Comparison of ENCODE assay signal across 14 cellular contexts in genomic region chr7:44398953-44399574, GRCh38.
DNase-seq lines count a peak whose midpoint lies in the region; ATAC-seq and TF ChIP-seq lines count a peak whose summit lies in the region.
"Had no signal": no experiment of that assay in that cellular context is flagged by ENCODE, and none has a peak within 500 bp of the region (broad histone marks: within the 10 kb centered on the region; RNA-seq: fewer than 3 reads in every experiment).

No MANE protein-coding gene starts in this region.

- no peak overlapping the region for H3K4me3 ChIP-seq in mucosa of descending colon
- H3K4me3 ChIP-seq: gastroesophageal sphincter, smooth muscle cell, testis had no signal

- no peaks in the 10 kb centered on the region for H3K36me3 ChIP-seq in mucosa of descending colon (ENCODE audit: low read depth)

- DNase-seq in DMS153 (lab: John Stamatoyannopoulos, UW) (peak; percentile 17), NCI-H1105 treated with DMSO at 0.1 percent for 48 hours (lab: John Stamatoyannopoulos, UW) (peak; percentile 66), SK-N-DZ (ENCODE audit: low spot score) (peak; percentile 54), islet precursor cell (peak; percentile 35), mucosa of descending colon (no peak), GM10266 (ENCODE audit: extremely low spot score) (no peak), HT-29 (ENCODE audit: low spot score) (no peak)
- DNase-seq: amniotic stem cell, natural killer cell, NCI-H226, testis had no signal

- intact Hi-C loops in mucosa of descending colon (cut with DNase I, micrococcal nuclease): no loop called here

- ATAC-seq in mucosa of descending colon: no peak
- no peak for ATAC-seq in activated CD4-positive, CD25-positive, alpha-beta regulatory T cell treated with anti-CD3 and anti-CD28 coated beads, Interleukin-2, amount 50 U/mL, for 24 hours
- ATAC-seq: natural killer cell had no signal

- H3K4me1 ChIP-seq in mucosa of descending colon (ENCODE audit: low read depth): no peaks in the 10 kb centered on the region
- H3K4me1 ChIP-seq: testis had no signal

- H3K9me3 ChIP-seq in mucosa of descending colon: no peaks in the 10 kb centered on the region
- H3K9me3 ChIP-seq: gastroesophageal sphincter, testis had no signal

- TF ChIP-seq CTCF in mucosa of descending colon (IDR thresholded peaks at IDR 0.05) (no peak), GM10266 (IDR thresholded peaks at IDR 0.05; ENCODE audit: control insufficient read depth, insufficient read depth, low read depth, missing control alignments) (no peak)

Comparison
In these comparisons a context has a peak if more than half of its experiments do, and no peak if none do; other contexts are left out.
1. DNase-seq: peak in DMS153 (single experiment), NCI-H1105 treated with DMSO at 0.1 percent for 48 hours (single experiment), SK-N-DZ (single experiment) and islet precursor cell (single experiment); none in mucosa of descending colon (0 of 3), GM10266 (single experiment) and HT-29 (single experiment).